ENCODE assay signal across 11 cellular contexts in genomic region chr1:41738475-41738874, GRCh38.
DNase-seq lines count a peak whose midpoint lies in the region; ATAC-seq, FAIRE-seq and TF ChIP-seq lines count a peak whose summit lies in the region.
"Had no signal": no experiment of that assay in that cellular context is flagged by ENCODE, and none has a peak within 500 bp of the region (broad histone marks: within the 10 kb centered on the region; RNA-seq: fewer than 3 reads in every experiment).

No MANE protein-coding gene starts in this region.

- 81 to 88% (median 83%) methylated on average over 2 of the region's 2 CpGs for WGBS in psoas muscle, 3 donors

- H3K4me3 ChIP-seq in dorsolateral prefrontal cortex: peak overlapping the region in 18 of 59 donors; percentile 1 to 47 (median 25)
- H3K4me3 ChIP-seq in psoas muscle: peak overlapping the region; percentile 55
- no peak overlapping the region for H3K4me3 ChIP-seq in H7 (ENCODE audit: insufficient read depth, low read depth, low read length)

- intact Hi-C loops in dorsolateral prefrontal cortex (cut with DNase I) (no loop called here), psoas muscle (cut with DNase I) (no loop called here)

- H3K27ac ChIP-seq in dorsolateral prefrontal cortex (peak overlapping the region in 41 of 59 donors; percentile 6 to 85 (median 48)), psoas muscle (peak overlapping the region; percentile 80)
- H3K27ac ChIP-seq: VCaP had no signal

- H3K4me1 ChIP-seq in psoas muscle: peaks cover 14% of the 10 kb centered on the region

- no peaks in the 10 kb centered on the region for H3K9me3 ChIP-seq in psoas muscle
- H3K9me3 ChIP-seq: heart left ventricle had no signal

- no peak for FAIRE-seq in RCC 7860 (lab: Jason Lieb, UNC)

- DNase-seq in EH (ENCODE audit: low read depth): peak; percentile 23
- peak; percentile 45 for DNase-seq in RCC 7860 (ENCODE audit: low spot score)
- DNase-seq in dorsolateral prefrontal cortex: no peak
- DNase-seq in psoas muscle: no peak
- no peak for DNase-seq in H7
- DNase-seq: NCI-H748 treated with DMSO at 0.1 percent for 48 hours had no signal

- TF ChIP-seq CTCF in dorsolateral prefrontal cortex (IDR thresholded peaks at IDR 0.05 in 54 of 56, conservative IDR thresholded peaks at IDR 0.05 in 2 of 56; ENCODE audit: low read depth in 1 of 56, partially characterized antibody in 56 of 56): no peak
- TF ChIP-seq CTCF in psoas muscle (IDR thresholded peaks at IDR 0.05): no peak

- peak; percentile 31 to 54 (median 40) for ATAC-seq in psoas muscle
- no peak for ATAC-seq in GM21390 (IDR thresholded peaks at IDR 0.05; ENCODE audit: unreplicated experiment)
- ATAC-seq in GM19035 (IDR thresholded peaks at IDR 0.05; ENCODE audit: unreplicated experiment): no peak
- no peak for ATAC-seq in HG03025 (IDR thresholded peaks at IDR 0.05; ENCODE audit: low FRiP score, unreplicated experiment)

- H3K27me3 ChIP-seq in dorsolateral prefrontal cortex (no peaks in the 10 kb centered on the region), psoas muscle (ENCODE audit: insufficient read depth in 3 of 3, low read length in 2 of 3) (no peaks in the 10 kb centered on the region), H7 (ENCODE audit: control insufficient read depth, insufficient read depth, low read length) (no peaks in the 10 kb centered on the region)
- H3K27me3 ChIP-seq: heart left ventricle had no signal

- H3K36me3 ChIP-seq in psoas muscle (ENCODE audit: insufficient read depth in 1 of 2, low read depth in 1 of 2) (no peaks in the 10 kb centered on the region), H7 (replicated peaks; ENCODE audit: control insufficient read depth, insufficient read depth, low read length) (no peaks in the 10 kb centered on the region)
- H3K36me3 ChIP-seq: heart left ventricle had no signal

Comparison
In these comparisons a context has a peak if more than half of its experiments do, and no peak if none do; other contexts are left out.
1. DNase-seq: peak in EH (single experiment) and RCC 7860 (single experiment); none in dorsolateral prefrontal cortex (0 of 10), psoas muscle (0 of 2) and H7 (single experiment).
2. ATAC-seq: peak in psoas muscle (4 of 4); none in GM21390 (single experiment), GM19035 (single experiment) and HG03025 (single experiment).